Comparison of ENCODE assay signal across 10 cellular contexts in the genomic region with DNA sequence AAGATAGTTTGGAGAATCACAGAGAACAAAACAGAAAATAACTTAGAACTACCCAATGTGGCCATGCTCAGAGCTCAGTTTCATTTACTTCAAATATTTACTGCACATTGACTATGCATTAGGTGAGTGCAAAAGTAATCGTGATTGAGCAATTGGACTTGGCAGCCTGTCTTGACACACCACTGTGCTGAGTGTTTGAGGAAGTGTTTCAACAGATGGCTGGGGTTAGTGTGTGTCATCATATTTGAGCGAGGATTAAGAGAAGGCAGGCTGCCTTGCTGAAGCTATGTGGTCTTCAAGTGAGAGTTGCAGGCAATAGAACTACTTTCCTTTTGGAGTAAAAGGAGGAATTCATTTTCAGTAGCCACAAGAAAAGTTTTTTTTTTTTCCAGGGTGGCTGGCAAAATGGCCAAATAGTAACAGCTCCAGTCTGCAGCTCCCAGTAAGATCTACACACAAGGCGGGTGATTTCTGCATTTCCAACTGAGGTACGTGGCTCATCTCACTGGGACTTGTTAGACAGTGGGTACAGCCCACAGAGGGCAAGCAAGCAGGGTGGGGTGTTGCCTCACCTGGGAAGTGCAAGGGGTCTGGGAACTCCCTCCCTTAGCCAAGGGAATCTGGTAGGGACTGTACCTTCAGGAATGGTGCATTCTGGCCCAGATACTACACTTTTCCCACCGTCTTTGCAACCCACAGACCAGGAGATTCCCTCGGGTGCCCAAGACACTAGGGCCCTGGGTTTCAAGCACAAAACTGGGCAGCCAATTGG. TPM values are rescaled to one million over a fixed set of nuclear protein-coding genes. Genes with fewer than 3 reads are reported as not detected.
DNase-seq lines count a peak whose midpoint lies in the region; ATAC-seq and TF ChIP-seq lines count a peak whose summit lies in the region.
"Had no signal": no experiment of that assay in that cellular context is flagged by ENCODE, and none has a peak within 500 bp of the region (broad histone marks: within the 10 kb centered on the region; RNA-seq: fewer than 3 reads in every experiment).

No MANE protein-coding gene starts in this region.

- no peak overlapping the region for H3K4me3 Mint-ChIP-seq in activated CD4-positive, alpha-beta memory T cell treated with anti-CD3 and anti-CD28 coated beads for 36 hours
- H3K4me3 Mint-ChIP-seq in T-helper 2 cell treated with Interferon-gamma antibody and Interleukin-4, amounts not matched to agents 5 μg/mL and 100 μg/mL, for 36 hours: no peak overlapping the region
- H3K4me3 Mint-ChIP-seq: activated CD4-positive, alpha-beta memory T cell treated with anti-CD3 and anti-CD28 coated beads, Interleukin-2, amount 10 ng/mL, durations not matched to agents 7 days and 5 days had no signal

- intact Hi-C loops in sciatic nerve (cut with DNase I): no loop called here
- intact Hi-C loops in activated CD4-positive, alpha-beta memory T cell treated with anti-CD3 and anti-CD28 coated beads for 36 hours (cut with micrococcal nuclease): no loop called here

- peaks cover 52% of the 10 kb centered on the region for H3K36me3 Mint-ChIP-seq in activated CD4-positive, alpha-beta memory T cell treated with anti-CD3 and anti-CD28 coated beads for 36 hours
- H3K36me3 Mint-ChIP-seq in T-helper 2 cell treated with Interferon-gamma antibody and Interleukin-4, amounts not matched to agents 5 μg/mL and 100 μg/mL, for 36 hours (ENCODE audit: low read depth): no peaks in the 10 kb centered on the region

- H3K9me3 Mint-ChIP-seq in activated CD4-positive, alpha-beta memory T cell treated with anti-CD3 and anti-CD28 coated beads for 36 hours: peaks cover 31% of the 10 kb centered on the region
- peaks cover 33% of the 10 kb centered on the region for H3K9me3 Mint-ChIP-seq in T-helper 2 cell treated with Interferon-gamma antibody and Interleukin-4, amounts not matched to agents 5 μg/mL and 100 μg/mL, for 36 hours

- no peak for TF ChIP-seq CTCF in fibroblast of mammary gland (conservative IDR thresholded peaks at IDR 0.05; ENCODE audit: control insufficient read depth, insufficient read depth, low read depth, low read length)

- CTCF ChIA-PET in activated CD4-positive, alpha-beta memory T cell treated with anti-CD3 and anti-CD28 coated beads for 36 hours (lab: Charles Lee): interaction anchor here (0.6 to 1.0 kb wide), 2 partner anchors 149 to 206 kb away, joined by 3 read pairs; no protein-coding TSS in a partner anchor

- H3K4me3 ChIP-seq in fibroblast of mammary gland (ENCODE audit: control insufficient read depth, low read depth, low read length): no peak overlapping the region

- no peaks in the 10 kb centered on the region for H3K27me3 Mint-ChIP-seq in activated CD4-positive, alpha-beta memory T cell treated with anti-CD3 and anti-CD28 coated beads for 36 hours
- no peaks in the 10 kb centered on the region for H3K27me3 Mint-ChIP-seq in T-helper 2 cell treated with Interferon-gamma antibody and Interleukin-4, amounts not matched to agents 5 μg/mL and 100 μg/mL, for 36 hours (ENCODE audit: low read depth)
- H3K27me3 Mint-ChIP-seq: activated CD4-positive, alpha-beta memory T cell treated with anti-CD3 and anti-CD28 coated beads, Interleukin-2, amount 10 ng/mL, durations not matched to agents 7 days and 5 days had no signal

- POLR2A ChIA-PET in activated CD4-positive, alpha-beta memory T cell treated with anti-CD3 and anti-CD28 coated beads for 36 hours (lab: Charles Lee): no interaction called here

- peak; percentile 88 for ATAC-seq in sciatic nerve
- no peak for ATAC-seq in GM18870 (IDR thresholded peaks at IDR 0.05; ENCODE audit: unreplicated experiment)
- ATAC-seq in HG03469 (IDR thresholded peaks at IDR 0.05; ENCODE audit: unreplicated experiment): no peak

- DNase-seq in HCEC 1CT: peak; percentile 85
- DNase-seq in NK-92 treated with Interleukin-12 subunit alpha and Interleukin-12 subunit beta, amount 100 ng/mL, for 24 hours (lab: John Stamatoyannopoulos, UW): peak; percentile 49
- DNase-seq in fibroblast of mammary gland (ENCODE audit: low read depth): peak; percentile 86
- no peak for DNase-seq in sciatic nerve (ENCODE audit: low spot score)
- no peak for DNase-seq in activated CD4-positive, alpha-beta memory T cell treated with anti-CD3 and anti-CD28 coated beads for 36 hours
- DNase-seq in T-helper 2 cell treated with Interferon-gamma antibody and Interleukin-4, amounts not matched to agents 5 μg/mL and 100 μg/mL, for 36 hours (ENCODE audit: low spot score): no peak
- DNase-seq: activated CD4-positive, alpha-beta memory T cell treated with anti-CD3 and anti-CD28 coated beads, Interleukin-2, amount 10 ng/mL, durations not matched to agents 7 days and 5 days had no signal

- no peak overlapping the region for H3K27ac Mint-ChIP-seq in activated CD4-positive, alpha-beta memory T cell treated with anti-CD3 and anti-CD28 coated beads for 36 hours
- no peak overlapping the region for H3K27ac Mint-ChIP-seq in T-helper 2 cell treated with Interferon-gamma antibody and Interleukin-4, amounts not matched to agents 5 μg/mL and 100 μg/mL, for 36 hours
- H3K27ac Mint-ChIP-seq: activated CD4-positive, alpha-beta memory T cell treated with anti-CD3 and anti-CD28 coated beads, Interleukin-2, amount 10 ng/mL, durations not matched to agents 7 days and 5 days had no signal

- no peaks in the 10 kb centered on the region for H3K4me1 Mint-ChIP-seq in activated CD4-positive, alpha-beta memory T cell treated with anti-CD3 and anti-CD28 coated beads for 36 hours (ENCODE audit: low read depth)
- H3K4me1 Mint-ChIP-seq in T-helper 2 cell treated with Interferon-gamma antibody and Interleukin-4, amounts not matched to agents 5 μg/mL and 100 μg/mL, for 36 hours (ENCODE audit: low read depth): no peaks in the 10 kb centered on the region
- H3K4me1 Mint-ChIP-seq: activated CD4-positive, alpha-beta memory T cell treated with anti-CD3 and anti-CD28 coated beads, Interleukin-2, amount 10 ng/mL, durations not matched to agents 7 days and 5 days had no signal

RNA-seq across cellular contexts. Expression of gene AKR1C4, which starts 37.7 kb away (rescaled TPM):
- total RNA-seq in sciatic nerve: not detected
- total RNA-seq in activated CD4-positive, alpha-beta memory T cell treated with anti-CD3 and anti-CD28 coated beads for 36 hours: not detected
- total RNA-seq: activated CD4-positive, alpha-beta memory T cell treated with anti-CD3 and anti-CD28 coated beads, Interleukin-2, amount 10 ng/mL, durations not matched to agents 7 days and 5 days; cerebellum had no signal

RNA-seq across cellular contexts. Expression of gene AKR1C8, which starts 49.3 kb away (rescaled TPM):
- total RNA-seq in sciatic nerve: 0.94 TPM
- total RNA-seq in activated CD4-positive, alpha-beta memory T cell treated with anti-CD3 and anti-CD28 coated beads for 36 hours: under 1 TPM; 0.33 to 0.80 TPM

Comparison
In these comparisons a context has a peak if more than half of its experiments do, and no peak if none do; other contexts are left out.
1. DNase-seq: peak in HCEC 1CT (single experiment), NK-92 treated with Interleukin-12 subunit alpha and Interleukin-12 subunit beta, amount 100 ng/mL, for 24 hours (single experiment) and fibroblast of mammary gland (single experiment); none in sciatic nerve (single experiment), activated CD4-positive, alpha-beta memory T cell treated with anti-CD3 and anti-CD28 coated beads for 36 hours (single experiment) and T-helper 2 cell treated with Interferon-gamma antibody and Interleukin-4, amounts not matched to agents 5 μg/mL and 100 μg/mL, for 36 hours (single experiment).